8 cellular contexts compared by ENCODE assay signal in the genomic region with DNA sequence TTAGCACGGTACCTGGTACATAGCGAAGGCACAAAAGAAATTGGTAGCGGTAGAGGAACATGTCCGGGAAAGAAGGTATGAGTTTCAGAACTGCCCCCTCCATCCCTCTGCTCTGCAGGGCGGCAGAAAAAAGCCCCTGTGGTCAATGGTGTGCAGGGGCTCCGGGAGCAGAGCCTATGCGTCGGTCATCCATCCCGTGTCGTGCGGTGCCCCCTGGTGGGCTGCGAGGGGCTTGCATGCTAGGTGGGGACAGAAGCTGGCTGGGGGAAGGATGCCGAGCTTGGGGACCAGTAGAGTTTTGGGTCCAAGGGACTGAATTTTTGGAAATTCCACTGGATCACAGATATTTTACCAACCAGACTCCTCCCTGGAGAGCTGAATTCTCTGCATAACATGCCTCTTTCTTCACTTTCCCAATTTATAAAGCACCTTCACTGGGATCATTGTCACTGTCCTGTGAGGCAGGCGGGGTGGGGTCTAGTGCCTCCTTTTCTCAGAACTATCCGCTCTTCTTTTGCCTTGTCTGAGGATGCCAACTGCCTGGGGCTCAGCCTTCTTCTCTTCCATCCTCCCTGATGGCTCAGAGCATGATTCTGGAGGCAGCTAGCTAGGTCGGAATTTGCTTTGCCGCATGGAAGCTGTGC.
DNase-seq lines count a peak whose midpoint lies in the region; ATAC-seq, FAIRE-seq and TF ChIP-seq lines count a peak whose summit lies in the region.

No MANE protein-coding gene starts in this region.

- H3K36me3 Mint-ChIP-seq in natural killer cell, result no peaks in the 10 kb centered on the region

- no peaks in the 10 kb centered on the region for H3K4me1 Mint-ChIP-seq in natural killer cell

- FAIRE-seq in GM19239 (lab: Jason Lieb, UNC), result peak; percentile 81

- DNase-seq in Ammon's horn (ENCODE audit: low spot score), result peak; percentile 79
- peak; percentile 67 for DNase-seq in GM19239 (ENCODE audit: insufficient read length, low spot score)
- DNase-seq in NCI-H526 treated with DMSO at 0.1 percent for 48 hours (lab: John Stamatoyannopoulos, UW), result peak; percentile 25
- DNase-seq in activated CD8-positive, alpha-beta memory T cell treated with anti-CD3 and anti-CD28 coated beads, Interleukin-2, amount 50 U/mL, for 48 hours, result peak; percentile 91
- peak; percentile 43 to 70 for DNase-seq in erythroblast (lab: John Stamatoyannopoulos, UW)
- DNase-seq in natural killer cell, result peak; percentile 63
- peak; percentile 29 for DNase-seq in stimulated activated naive CD4-positive, alpha-beta T cell treated with Interleukin-2 at 50 U/mL for 16 hours (lab: John Stamatoyannopoulos, UW)

- H3K4me3 Mint-ChIP-seq in natural killer cell, result no peak overlapping the region

- peaks cover 0 to 5% of the 10 kb centered on the region in 2 donors for H3K27me3 Mint-ChIP-seq in natural killer cell (ENCODE audit: low read depth in 2 of 2)

- H3K9me3 Mint-ChIP-seq in natural killer cell, result no peaks in the 10 kb centered on the region

- TF ChIP-seq CTCF in natural killer cell (IDR thresholded peaks at IDR 0.05), result peak; percentile 71

- no peak for TF ChIP-seq POLR2A in erythroblast (IDR thresholded peaks at IDR 0.05; ENCODE audit: low read length)

- intact Hi-C loops in natural killer cell (cut with micrococcal nuclease), result loop anchor here (1.0 to 10.0 kb wide), 2 partner anchors 210 to 443 kb away; no protein-coding TSS in a partner anchor

- ATAC-seq in natural killer cell, result peak; percentile 55 to 89 (median 63)
- ATAC-seq in GM18907 (IDR thresholded peaks at IDR 0.05; ENCODE audit: unreplicated experiment), result no peak

- no peak overlapping the region for H3K27ac Mint-ChIP-seq in natural killer cell

Comparison
In these comparisons a context has a peak if more than half of its experiments do, and no peak if none do; other contexts are left out.
1. DNase-seq: peak in every context shown above with its lines; median percentile 91 in activated CD8-positive, alpha-beta memory T cell treated with anti-CD3 and anti-CD28 coated beads, Interleukin-2, amount 50 U/mL, for 48 hours; 79 in Ammon's horn; 67 in GM19239; 63 in natural killer cell; 56 in erythroblast; 29 in stimulated activated naive CD4-positive, alpha-beta T cell treated with Interleukin-2 at 50 U/mL for 16 hours; 25 in NCI-H526 treated with DMSO at 0.1 percent for 48 hours.